In the genomic region with DNA sequence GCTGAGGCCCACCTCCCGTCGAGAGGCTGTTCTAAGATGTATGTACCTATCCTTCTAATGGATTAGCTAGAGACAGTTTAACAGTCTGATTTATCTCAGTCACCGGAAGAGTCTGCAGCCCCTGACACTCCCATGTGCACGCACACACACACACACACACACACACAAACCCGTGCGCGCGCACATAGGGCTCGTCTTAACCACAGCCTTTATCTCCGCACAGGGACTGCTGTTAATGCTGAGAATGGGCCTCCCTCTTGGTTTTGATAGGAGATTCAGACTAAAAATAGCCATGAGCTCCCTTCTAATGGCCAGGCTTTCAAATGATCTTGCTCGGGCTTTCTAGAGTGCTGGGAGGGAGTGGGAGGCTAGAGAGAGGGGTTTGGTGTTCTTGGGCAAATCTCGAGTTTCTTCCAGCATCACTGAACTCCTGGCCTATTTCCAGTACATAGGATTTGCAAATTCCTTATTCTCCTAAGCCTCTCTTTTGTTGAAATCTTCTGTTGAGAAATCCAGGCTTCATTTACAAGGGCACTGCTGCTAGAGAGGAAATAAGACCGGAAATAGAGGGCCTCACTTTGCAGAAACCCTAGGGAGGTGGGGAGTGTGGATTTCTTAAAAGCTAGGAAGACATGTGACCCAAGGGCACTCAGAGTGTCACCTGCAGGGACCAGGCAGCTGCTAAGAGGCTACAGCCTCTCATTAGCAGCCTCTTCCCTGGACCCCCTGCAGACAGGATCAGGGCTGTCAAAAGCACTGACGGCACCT, we compare ENCODE assay signal across 1 cellular context.
TF ChIP-seq lines count a peak whose summit lies in the region.

No MANE protein-coding gene starts in this region.

TF ChIP-seq in K562, 482 proteins besides CTCF, POLR2A, EP300 and RAD21 (continued from another document and continues in another):
- TF ChIP-seq ZNF197 (CRISPR knock-in tag; IDR thresholded peaks at IDR 0.05; ENCODE audit: low read depth) (0 out of 2 replicates have a peak, but pooled peaks have one; percentile 60), ZNF717 (CRISPR knock-in tag; IDR thresholded peaks at IDR 0.05) (no peak), TCF7L2 (IDR thresholded peaks at IDR 0.05; ENCODE audit: low read depth, low read length) (no peak), ZBTB17 (CRISPR knock-in tag; IDR thresholded peaks at IDR 0.05) (peak; percentile 17; the same call in 1 of the 2 replicates), SAFB2 (IDR thresholded peaks at IDR 0.05; ENCODE audit: borderline replicate concordance, low read depth, low read length, severe bottlenecking) (no peak), SUPT5H (IDR thresholded peaks at IDR 0.05) (no peak), ZFP30 (CRISPR knock-in tag; IDR thresholded peaks at IDR 0.05; ENCODE audit: borderline replicate concordance) (no peak), RUNX1 (IDR thresholded peaks at IDR 0.05; ENCODE audit: low read depth) (0 out of 2 replicates have a peak, but pooled peaks have one; percentile 74), GATAD2B (IDR thresholded peaks at IDR 0.05; ENCODE audit: borderline replicate concordance) (no peak), SMAD4 (CRISPR knock-in tag; conservative IDR thresholded peaks at IDR 0.05) (peak; percentile 97), MYC (IDR thresholded peaks at IDR 0.05; ENCODE audit: low read depth, low read length) (peak; percentile 64; the same call in 1 of the 2 replicates), MYC (CRISPR knock-in tag; IDR thresholded peaks at IDR 0.05; ENCODE audit: borderline replicate concordance, low read depth) (no peak), NONO (IDR thresholded peaks at IDR 0.05; ENCODE audit: low read depth in 2 of 2, low read length in 1 of 2) (no peak), MEIS2 (IDR thresholded peaks at IDR 0.05; ENCODE audit: partially characterized antibody) (peak; percentile 87), POLR2G (IDR thresholded peaks at IDR 0.05; ENCODE audit: low read depth, low read length) (no peak), BHLHE40 (IDR thresholded peaks at IDR 0.05; ENCODE audit: low read length) (peak; percentile 94), ZNF77 (CRISPR knock-in tag; IDR thresholded peaks at IDR 0.05) (no peak), FOXP1 (CRISPR knock-in tag; IDR thresholded peaks at IDR 0.05) (no peak), KAT7 (CRISPR knock-in tag; IDR thresholded peaks at IDR 0.05; ENCODE audit: borderline replicate concordance) (no peak), TGIF2 (CRISPR knock-in tag; IDR thresholded peaks at IDR 0.05) (no peak), GATA2 (CRISPR knock-in tag; IDR thresholded peaks at IDR 0.05) (peak; percentile 94), BACH1 (tag; IDR thresholded peaks at IDR 0.05) (no peak), JUNB (CRISPR knock-in tag; conservative IDR thresholded peaks at IDR 0.05) (no peak), ZNF134 (CRISPR knock-in tag; conservative IDR thresholded peaks at IDR 0.05) (no peak), ZNF212 (CRISPR knock-in tag; IDR thresholded peaks at IDR 0.05) (no peak), NELFE (IDR thresholded peaks at IDR 0.05; ENCODE audit: insufficient read depth, insufficient read length) (no peak), MCM5 (IDR thresholded peaks at IDR 0.05; ENCODE audit: low read depth) (no peak), BRCA1 (IDR thresholded peaks at IDR 0.05) (no peak), BRCA1 (CRISPR knock-in tag; IDR thresholded peaks at IDR 0.05) (no peak), POLR2AphosphoS5 (IDR thresholded peaks at IDR 0.05; ENCODE audit: control insufficient read depth, insufficient read depth, low read depth, low read length) (peak; percentile 83), TOE1 (IDR thresholded peaks at IDR 0.05; ENCODE audit: borderline replicate concordance) (0 out of 2 replicates have a peak, but pooled peaks have one; percentile 60), TOE1 (CRISPR knock-in tag; IDR thresholded peaks at IDR 0.05; ENCODE audit: borderline replicate concordance, low read depth) (no peak), YBX1 (IDR thresholded peaks at IDR 0.05) (no peak), ZFPM2 (CRISPR knock-in tag; IDR thresholded peaks at IDR 0.05) (no peak), CBX1 (IDR thresholded peaks at IDR 0.05; ENCODE audit: low read depth) (no peak), ZNF79 (CRISPR knock-in tag; IDR thresholded peaks at IDR 0.05; ENCODE audit: low read depth) (no peak), CBX3 (IDR thresholded peaks at IDR 0.05; ENCODE audit: borderline replicate concordance in 1 of 2, low read length in 2 of 2) (0 out of 3 replicates have a peak, but pooled peaks of 1 of the 2 experiments have one; percentile 27), KDM5B (IDR thresholded peaks at IDR 0.05; ENCODE audit: insufficient replicate concordance, low read depth, low read length) (no peak), SMARCE1 (IDR thresholded peaks at IDR 0.05) (peak; percentile 86), ZNF644 (tag; IDR thresholded peaks at IDR 0.05; ENCODE audit: low read depth) (no peak), LCOR (CRISPR knock-in tag; IDR thresholded peaks at IDR 0.05) (no peak), ZNF695 (CRISPR knock-in tag; IDR thresholded peaks at IDR 0.05) (no peak), ESRRB (CRISPR knock-in tag; IDR thresholded peaks at IDR 0.05; ENCODE audit: borderline replicate concordance) (no peak), KHSRP (IDR thresholded peaks at IDR 0.05) (no peak), IFI16 (CRISPR knock-in tag; IDR thresholded peaks at IDR 0.05) (no peak), TFAM (CRISPR knock-in tag; conservative IDR thresholded peaks at IDR 0.05) (no peak), RFX5 (IDR thresholded peaks at IDR 0.05; ENCODE audit: low read depth, low read length) (no peak), TCF3 (CRISPR knock-in tag; IDR thresholded peaks at IDR 0.05) (peak; percentile 97), GTF2F1 (IDR thresholded peaks at IDR 0.05; ENCODE audit: low read depth, low read length) (no peak), HNRNPL (IDR thresholded peaks at IDR 0.05; ENCODE audit: low read depth, low read length) (no peak), PTTG1 (tag; IDR thresholded peaks at IDR 0.05; ENCODE audit: low read depth) (no peak), RBM17 (IDR thresholded peaks at IDR 0.05; ENCODE audit: borderline replicate concordance, low read depth, low read length) (no peak), SP1 (CRISPR knock-in tag; IDR thresholded peaks at IDR 0.05) (peak; percentile 62; the same call in 1 of the 2 replicates), NCOR1 (IDR thresholded peaks at IDR 0.05) (peak; percentile 95), RBM22 (IDR thresholded peaks at IDR 0.05; ENCODE audit: low read depth, low read length, poor library complexity, severe bottlenecking) (no peak), SOX6 (IDR thresholded peaks at IDR 0.05) (peak; percentile 91), ILF3 (IDR thresholded peaks at IDR 0.05; ENCODE audit: borderline replicate concordance) (no peak), ZKSCAN3 (CRISPR knock-in tag; IDR thresholded peaks at IDR 0.05) (no peak), RAD51 (IDR thresholded peaks at IDR 0.05; ENCODE audit: borderline replicate concordance, low read depth) (no peak), HMG20A (CRISPR knock-in tag; conservative IDR thresholded peaks at IDR 0.05) (no peak), HDAC1 (IDR thresholded peaks at IDR 0.05) (peak in 1 of 2 experiments; percentile 93; a peak in 2 of 4 replicates)
- TF ChIP-seq, protein P1, sequence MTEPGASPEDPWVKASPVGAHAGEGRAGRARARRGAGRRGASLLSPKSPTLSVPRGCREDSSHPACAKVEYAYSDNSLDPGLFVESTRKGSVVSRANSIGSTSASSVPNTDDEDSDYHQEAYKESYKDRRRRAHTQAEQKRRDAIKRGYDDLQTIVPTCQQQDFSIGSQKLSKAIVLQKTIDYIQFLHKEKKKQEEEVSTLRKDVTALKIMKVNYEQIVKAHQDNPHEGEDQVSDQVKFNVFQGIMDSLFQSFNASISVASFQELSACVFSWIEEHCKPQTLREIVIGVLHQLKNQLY (CRISPR knock-in tag; conservative IDR thresholded peaks at IDR 0.05), result no peak
- TF ChIP-seq, protein P2, sequence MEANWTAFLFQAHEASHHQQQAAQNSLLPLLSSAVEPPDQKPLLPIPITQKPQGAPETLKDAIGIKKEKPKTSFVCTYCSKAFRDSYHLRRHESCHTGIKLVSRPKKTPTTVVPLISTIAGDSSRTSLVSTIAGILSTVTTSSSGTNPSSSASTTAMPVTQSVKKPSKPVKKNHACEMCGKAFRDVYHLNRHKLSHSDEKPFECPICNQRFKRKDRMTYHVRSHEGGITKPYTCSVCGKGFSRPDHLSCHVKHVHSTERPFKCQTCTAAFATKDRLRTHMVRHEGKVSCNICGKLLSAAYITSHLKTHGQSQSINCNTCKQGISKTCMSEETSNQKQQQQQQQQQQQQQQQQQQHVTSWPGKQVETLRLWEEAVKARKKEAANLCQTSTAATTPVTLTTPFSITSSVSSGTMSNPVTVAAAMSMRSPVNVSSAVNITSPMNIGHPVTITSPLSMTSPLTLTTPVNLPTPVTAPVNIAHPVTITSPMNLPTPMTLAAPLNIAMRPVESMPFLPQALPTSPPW (CRISPR knock-in tag; IDR thresholded peaks at IDR 0.05), result peak; percentile 72
- TF ChIP-seq, protein P3, sequence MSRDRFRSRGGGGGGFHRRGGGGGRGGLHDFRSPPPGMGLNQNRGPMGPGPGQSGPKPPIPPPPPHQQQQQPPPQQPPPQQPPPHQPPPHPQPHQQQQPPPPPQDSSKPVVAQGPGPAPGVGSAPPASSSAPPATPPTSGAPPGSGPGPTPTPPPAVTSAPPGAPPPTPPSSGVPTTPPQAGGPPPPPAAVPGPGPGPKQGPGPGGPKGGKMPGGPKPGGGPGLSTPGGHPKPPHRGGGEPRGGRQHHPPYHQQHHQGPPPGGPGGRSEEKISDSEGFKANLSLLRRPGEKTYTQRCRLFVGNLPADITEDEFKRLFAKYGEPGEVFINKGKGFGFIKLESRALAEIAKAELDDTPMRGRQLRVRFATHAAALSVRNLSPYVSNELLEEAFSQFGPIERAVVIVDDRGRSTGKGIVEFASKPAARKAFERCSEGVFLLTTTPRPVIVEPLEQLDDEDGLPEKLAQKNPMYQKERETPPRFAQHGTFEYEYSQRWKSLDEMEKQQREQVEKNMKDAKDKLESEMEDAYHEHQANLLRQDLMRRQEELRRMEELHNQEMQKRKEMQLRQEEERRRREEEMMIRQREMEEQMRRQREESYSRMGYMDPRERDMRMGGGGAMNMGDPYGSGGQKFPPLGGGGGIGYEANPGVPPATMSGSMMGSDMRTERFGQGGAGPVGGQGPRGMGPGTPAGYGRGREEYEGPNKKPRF (IDR thresholded peaks at IDR 0.05; ENCODE audit: low read depth, low read length), result no peak
- TF ChIP-seq, protein P4, sequence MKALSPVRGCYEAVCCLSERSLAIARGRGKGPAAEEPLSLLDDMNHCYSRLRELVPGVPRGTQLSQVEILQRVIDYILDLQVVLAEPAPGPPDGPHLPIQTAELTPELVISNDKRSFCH (CRISPR knock-in tag; IDR thresholded peaks at IDR 0.05), result no peak
- TF ChIP-seq, protein P4 (tag; IDR thresholded peaks at IDR 0.05), result peak; percentile 77
- TF ChIP-seq, protein P5, sequence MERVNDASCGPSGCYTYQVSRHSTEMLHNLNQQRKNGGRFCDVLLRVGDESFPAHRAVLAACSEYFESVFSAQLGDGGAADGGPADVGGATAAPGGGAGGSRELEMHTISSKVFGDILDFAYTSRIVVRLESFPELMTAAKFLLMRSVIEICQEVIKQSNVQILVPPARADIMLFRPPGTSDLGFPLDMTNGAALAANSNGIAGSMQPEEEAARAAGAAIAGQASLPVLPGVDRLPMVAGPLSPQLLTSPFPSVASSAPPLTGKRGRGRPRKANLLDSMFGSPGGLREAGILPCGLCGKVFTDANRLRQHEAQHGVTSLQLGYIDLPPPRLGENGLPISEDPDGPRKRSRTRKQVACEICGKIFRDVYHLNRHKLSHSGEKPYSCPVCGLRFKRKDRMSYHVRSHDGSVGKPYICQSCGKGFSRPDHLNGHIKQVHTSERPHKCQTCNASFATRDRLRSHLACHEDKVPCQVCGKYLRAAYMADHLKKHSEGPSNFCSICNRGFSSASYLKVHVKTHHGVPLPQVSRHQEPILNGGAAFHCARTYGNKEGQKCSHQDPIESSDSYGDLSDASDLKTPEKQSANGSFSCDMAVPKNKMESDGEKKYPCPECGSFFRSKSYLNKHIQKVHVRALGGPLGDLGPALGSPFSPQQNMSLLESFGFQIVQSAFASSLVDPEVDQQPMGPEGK (CRISPR knock-in tag; IDR thresholded peaks at IDR 0.05; ENCODE audit: borderline replicate concordance), result no peak
- TF ChIP-seq, protein P6, sequence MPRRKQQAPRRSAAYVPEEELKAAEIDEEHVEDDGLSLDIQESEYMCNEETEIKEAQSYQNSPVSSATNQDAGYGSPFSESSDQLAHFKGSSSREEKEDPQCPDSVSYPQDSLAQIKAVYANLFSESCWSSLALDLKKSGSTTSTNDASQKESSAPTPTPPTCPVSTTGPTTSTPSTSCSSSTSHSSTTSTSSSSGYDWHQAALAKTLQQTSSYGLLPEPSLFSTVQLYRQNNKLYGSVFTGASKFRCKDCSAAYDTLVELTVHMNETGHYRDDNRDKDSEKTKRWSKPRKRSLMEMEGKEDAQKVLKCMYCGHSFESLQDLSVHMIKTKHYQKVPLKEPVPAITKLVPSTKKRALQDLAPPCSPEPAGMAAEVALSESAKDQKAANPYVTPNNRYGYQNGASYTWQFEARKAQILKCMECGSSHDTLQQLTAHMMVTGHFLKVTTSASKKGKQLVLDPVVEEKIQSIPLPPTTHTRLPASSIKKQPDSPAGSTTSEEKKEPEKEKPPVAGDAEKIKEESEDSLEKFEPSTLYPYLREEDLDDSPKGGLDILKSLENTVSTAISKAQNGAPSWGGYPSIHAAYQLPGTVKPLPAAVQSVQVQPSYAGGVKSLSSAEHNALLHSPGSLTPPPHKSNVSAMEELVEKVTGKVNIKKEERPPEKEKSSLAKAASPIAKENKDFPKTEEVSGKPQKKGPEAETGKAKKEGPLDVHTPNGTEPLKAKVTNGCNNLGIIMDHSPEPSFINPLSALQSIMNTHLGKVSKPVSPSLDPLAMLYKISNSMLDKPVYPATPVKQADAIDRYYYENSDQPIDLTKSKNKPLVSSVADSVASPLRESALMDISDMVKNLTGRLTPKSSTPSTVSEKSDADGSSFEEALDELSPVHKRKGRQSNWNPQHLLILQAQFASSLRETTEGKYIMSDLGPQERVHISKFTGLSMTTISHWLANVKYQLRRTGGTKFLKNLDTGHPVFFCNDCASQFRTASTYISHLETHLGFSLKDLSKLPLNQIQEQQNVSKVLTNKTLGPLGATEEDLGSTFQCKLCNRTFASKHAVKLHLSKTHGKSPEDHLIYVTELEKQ (CRISPR knock-in tag; IDR thresholded peaks at IDR 0.05), result no peak
- TF ChIP-seq, protein P7, sequence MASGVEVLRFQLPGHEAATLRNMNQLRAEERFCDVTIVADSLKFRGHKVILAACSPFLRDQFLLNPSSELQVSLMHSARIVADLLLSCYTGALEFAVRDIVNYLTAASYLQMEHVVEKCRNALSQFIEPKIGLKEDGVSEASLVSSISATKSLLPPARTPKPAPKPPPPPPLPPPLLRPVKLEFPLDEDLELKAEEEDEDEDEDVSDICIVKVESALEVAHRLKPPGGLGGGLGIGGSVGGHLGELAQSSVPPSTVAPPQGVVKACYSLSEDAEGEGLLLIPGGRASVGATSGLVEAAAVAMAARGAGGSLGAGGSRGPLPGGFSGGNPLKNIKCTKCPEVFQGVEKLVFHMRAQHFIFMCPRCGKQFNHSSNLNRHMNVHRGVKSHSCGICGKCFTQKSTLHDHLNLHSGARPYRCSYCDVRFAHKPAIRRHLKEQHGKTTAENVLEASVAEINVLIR (CRISPR knock-in tag; IDR thresholded peaks at IDR 0.05), result 0 out of 2 replicates have a peak, but pooled peaks have one; percentile 31
